Comparison of ENCODE assay signal across 8 cellular contexts in the genomic region with DNA sequence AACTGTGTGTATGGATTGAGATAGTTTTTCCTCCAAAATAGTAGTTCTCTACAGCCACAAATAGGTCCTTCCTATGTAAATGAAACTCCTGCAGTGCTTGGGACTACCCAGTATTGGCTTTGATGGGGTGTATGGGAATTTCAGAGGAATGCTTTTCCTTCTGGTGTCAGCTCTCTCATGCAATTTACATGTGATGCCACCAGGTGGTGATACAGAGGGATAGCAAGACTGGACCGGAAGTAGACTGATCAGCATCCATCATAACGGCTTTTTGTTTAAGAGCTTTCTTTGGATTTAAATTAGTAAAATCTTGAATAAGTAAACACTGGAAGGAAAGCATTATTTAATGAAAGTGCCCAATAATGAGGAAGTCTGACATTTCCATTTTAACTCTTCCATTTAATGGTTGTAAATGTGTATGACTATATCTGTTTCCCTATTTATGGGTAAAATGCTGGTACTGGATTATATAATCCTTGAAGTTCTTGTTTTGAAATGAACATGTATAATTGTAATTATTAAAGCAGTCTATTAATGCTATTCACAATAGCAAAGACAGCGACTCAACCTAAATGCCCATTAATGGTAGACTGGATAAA. TPM values are rescaled to one million over a fixed set of nuclear protein-coding genes. Genes with fewer than 3 reads are reported as not detected.
DNase-seq lines count a peak whose midpoint lies in the region; ATAC-seq and TF ChIP-seq lines count a peak whose summit lies in the region.

No MANE protein-coding gene starts in this region.

- H3K27ac ChIP-seq in A673 (ENCODE audit: low read depth, low read length, poor library complexity, severe bottlenecking) (no peak overlapping the region), tibial artery (no peak overlapping the region)

- H3K27ac Mint-ChIP-seq in stimulated activated naive CD8-positive, alpha-beta T cell treated with anti-CD3 and anti-CD28 coated beads, Interleukin-15, amount 100 ng/mL, for 72 hours = no peak overlapping the region

- peaks cover 5% of the 10 kb centered on the region for H3K4me1 ChIP-seq in A673 (ENCODE audit: insufficient read depth, low read length, poor library complexity, severe bottlenecking)
- H3K4me1 ChIP-seq in tibial artery = no peaks in the 10 kb centered on the region

- H3K4me3 Mint-ChIP-seq in stimulated activated naive CD8-positive, alpha-beta T cell treated with anti-CD3 and anti-CD28 coated beads, Interleukin-15, amount 100 ng/mL, for 72 hours = no peak overlapping the region

- intact Hi-C loops in A673 (cut with micrococcal nuclease; ENCODE audit: unreplicated experiment) = no loop called here
- intact Hi-C loops in tibial artery (cut with DNase I; ENCODE audit: low total_unique reads) = no loop called here
- intact Hi-C loops in posterior vena cava (cut with DNase I) = no loop called here

- CTCF ChIA-PET in A673 (lab: Charles Lee) = interaction anchor here (0.5 to 1.1 kb wide), 3 partner anchors 75 to 104 kb away, joined by 3 read pairs; no protein-coding TSS in a partner anchor

- peak; percentile 66 for ATAC-seq in GM18519 (IDR thresholded peaks at IDR 0.05; ENCODE audit: low FRiP score, unreplicated experiment)
- no peak for ATAC-seq in stimulated activated naive CD8-positive, alpha-beta T cell treated with anti-CD3 and anti-CD28 coated beads, Interleukin-15, amount 100 ng/mL, for 72 hours

- H3K27me3 Mint-ChIP-seq in stimulated activated naive CD8-positive, alpha-beta T cell treated with anti-CD3 and anti-CD28 coated beads, Interleukin-15, amount 100 ng/mL, for 72 hours = peaks cover 1% of the 10 kb centered on the region

- no peaks in the 10 kb centered on the region for H3K4me1 Mint-ChIP-seq in stimulated activated naive CD8-positive, alpha-beta T cell treated with anti-CD3 and anti-CD28 coated beads, Interleukin-15, amount 100 ng/mL, for 72 hours

- H3K27me3 ChIP-seq in A673 (replicated peaks; ENCODE audit: insufficient read depth, low read depth, low read length, poor library complexity) (no peaks in the 10 kb centered on the region), tibial artery (no peaks in the 10 kb centered on the region)

- no peak overlapping the region for H3K4me3 ChIP-seq in A673 (ENCODE audit: low read depth, low read length, poor library complexity, severe bottlenecking)
- H3K4me3 ChIP-seq in NB4 (ENCODE audit: low read depth, low read length) = no peak overlapping the region
- H3K4me3 ChIP-seq in choroid plexus epithelial cell (ENCODE audit: low read depth, low read length) = no peak overlapping the region
- H3K4me3 ChIP-seq in tibial artery = no peak overlapping the region

- DNase-seq in A673 (ENCODE audit: low spot score) (peak; percentile 48), NB4 (ENCODE audit: low read depth) (peak; percentile 51), choroid plexus epithelial cell (ENCODE audit: low read depth) (peak; percentile 61), tibial artery (no peak), superior temporal gyrus (ENCODE audit: extremely low spot score) (no peak), posterior vena cava (ENCODE audit: low spot score) (no peak)
- DNase-seq in stimulated activated naive CD8-positive, alpha-beta T cell treated with anti-CD3 and anti-CD28 coated beads, Interleukin-15, amount 100 ng/mL, for 72 hours = no peak

- peaks cover 10 to 16% of the 10 kb centered on the region in 2 donors for H3K9me3 Mint-ChIP-seq in stimulated activated naive CD8-positive, alpha-beta T cell treated with anti-CD3 and anti-CD28 coated beads, Interleukin-15, amount 100 ng/mL, for 72 hours

- H3K9me3 ChIP-seq in A673 (ENCODE audit: low read depth, low read length, poor library complexity, severe bottlenecking) (no peaks in the 10 kb centered on the region), tibial artery (no peaks in the 10 kb centered on the region)

- no peak for TF ChIP-seq POLR2A in NB4 (IDR thresholded peaks at IDR 0.05; ENCODE audit: extremely low read depth, insufficient read length)

- H3K36me3 ChIP-seq in A673 (ENCODE audit: insufficient read depth, low read length, poor library complexity, severe bottlenecking) (no peaks in the 10 kb centered on the region), tibial artery (no peaks in the 10 kb centered on the region)

- POLR2A ChIA-PET in A673 (lab: Charles Lee; ENCODE audit: low non-redundant PET) = no interaction called here

- TF ChIP-seq CTCF in A673 (conservative IDR thresholded peaks at IDR 0.05; ENCODE audit: low read depth, low read length) = peak; percentile 64
- TF ChIP-seq CTCF in NB4 (IDR thresholded peaks at IDR 0.05; ENCODE audit: low read depth, low read length) = peak; percentile 76
- TF ChIP-seq CTCF in choroid plexus epithelial cell (conservative IDR thresholded peaks at IDR 0.05; ENCODE audit: low read depth, low read length) = peak; percentile 68
- TF ChIP-seq CTCF in tibial artery (IDR thresholded peaks at IDR 0.05) = peak; percentile 24 to 25

- no TSS peak for BruUV-seq in A673 (replicated peaks; lab: Mats Ljungman, UMichigan)

RNA-seq across cellular contexts. Expression of gene DYNC1I1, which starts 22.7 kb away (rescaled TPM):
- total RNA-seq in A673 (2021) = 2.1 and 3.6 TPM in 2 replicates
- 10 to 100 TPM; 15.8 to 17.9 TPM for total RNA-seq in posterior vena cava

Comparison
In these comparisons a context has a peak if more than half of its experiments do, and no peak if none do; other contexts are left out.
1. DNase-seq: peak in A673 (single experiment), NB4 (single experiment) and choroid plexus epithelial cell (single experiment); none in tibial artery (0 of 2), stimulated activated naive CD8-positive, alpha-beta T cell treated with anti-CD3 and anti-CD28 coated beads, Interleukin-15, amount 100 ng/mL, for 72 hours (0 of 2), superior temporal gyrus (single experiment) and posterior vena cava (single experiment).
2. CTCF ChIP-seq: peak in every context shown above with its lines; median percentile 76 in NB4; 68 in choroid plexus epithelial cell; 64 in A673; 24 in tibial artery.